ENCODE assay signal across 2 cellular contexts in the genomic region with DNA sequence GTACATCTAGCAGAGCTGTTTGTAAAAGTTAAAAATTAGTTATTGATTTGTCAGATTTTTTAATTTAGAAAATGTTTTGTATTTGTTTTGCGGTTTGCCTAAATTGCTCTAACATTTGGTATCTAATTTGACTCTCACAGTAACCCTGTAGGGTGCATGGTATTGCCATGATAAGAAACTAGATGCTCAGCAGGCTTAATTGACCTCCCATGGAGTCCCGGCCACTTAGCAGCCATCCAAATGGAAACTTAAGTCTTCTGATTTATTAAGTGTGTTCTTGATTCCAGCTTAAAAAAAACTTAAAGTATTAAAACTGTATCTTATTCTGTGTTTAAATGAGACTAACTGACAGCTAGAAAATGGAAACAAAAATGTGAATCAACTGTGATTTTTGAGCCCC.
A peak's percentile ranks its signal among the peaks of the same experiment; 100 is the strongest.
TF ChIP-seq lines count a peak whose summit lies in the region.

No MANE protein-coding gene starts in this region.

TF ChIP-seq in HEK293T, 16 proteins besides CTCF, POLR2A, EP300 and RAD21:
- TF ChIP-seq LEF1 (IDR thresholded peaks at IDR 0.05; ENCODE audit: borderline replicate concordance) (no peak), HDGF (IDR thresholded peaks at IDR 0.05; ENCODE audit: borderline replicate concordance) (no peak), ARNT (IDR thresholded peaks at IDR 0.05) (no peak), L3MBTL2 (conservative IDR thresholded peaks at IDR 0.05) (no peak), BHLHE40 (IDR thresholded peaks at IDR 0.05; ENCODE audit: borderline replicate concordance) (no peak), NFRKB (IDR thresholded peaks at IDR 0.05) (no peak), ZNF384 (IDR thresholded peaks at IDR 0.05) (peak; percentile 62), ELF4 (IDR thresholded peaks at IDR 0.05) (no peak), FOXK2 (IDR thresholded peaks at IDR 0.05) (no peak), FOXM1 (IDR thresholded peaks at IDR 0.05; ENCODE audit: borderline replicate concordance) (no peak), FOXA1 (IDR thresholded peaks at IDR 0.05) (no peak), SUZ12 (IDR thresholded peaks at IDR 0.05) (no peak), SP1 (IDR thresholded peaks at IDR 0.05) (no peak), CTBP1 (IDR thresholded peaks at IDR 0.05; ENCODE audit: borderline replicate concordance) (peak; percentile 66; the same call in 1 of the 2 replicates)
- TF ChIP-seq, protein P1, sequence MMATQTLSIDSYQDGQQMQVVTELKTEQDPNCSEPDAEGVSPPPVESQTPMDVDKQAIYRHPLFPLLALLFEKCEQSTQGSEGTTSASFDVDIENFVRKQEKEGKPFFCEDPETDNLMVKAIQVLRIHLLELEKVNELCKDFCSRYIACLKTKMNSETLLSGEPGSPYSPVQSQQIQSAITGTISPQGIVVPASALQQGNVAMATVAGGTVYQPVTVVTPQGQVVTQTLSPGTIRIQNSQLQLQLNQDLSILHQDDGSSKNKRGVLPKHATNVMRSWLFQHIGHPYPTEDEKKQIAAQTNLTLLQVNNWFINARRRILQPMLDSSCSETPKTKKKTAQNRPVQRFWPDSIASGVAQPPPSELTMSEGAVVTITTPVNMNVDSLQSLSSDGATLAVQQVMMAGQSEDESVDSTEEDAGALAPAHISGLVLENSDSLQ (IDR thresholded peaks at IDR 0.05) = peak; percentile 69

TF ChIP-seq in H1, 55 proteins besides CTCF, POLR2A, EP300 and RAD21:
- TF ChIP-seq BCL11A (IDR thresholded peaks at IDR 0.05; ENCODE audit: low read depth in 2 of 2, low read length in 2 of 2) (no peak), NANOG (IDR thresholded peaks at IDR 0.05; ENCODE audit: insufficient read depth, low read depth, low read length, poor library complexity, severe bottlenecking) (peak; percentile 58)
